1 cellular context compared by ENCODE assay signal in genomic region chr3:52277972-52278509, GRCh38.
TF ChIP-seq lines count a peak whose summit lies in the region.

No MANE protein-coding gene starts in this region.

TF ChIP-seq in HepG2, 621 proteins besides CTCF, POLR2A, EP300 and RAD21 (continued from another document and continues in another):
- TF ChIP-seq ZNF407 (CRISPR knock-in tag; IDR thresholded peaks at IDR 0.05; ENCODE audit: not compliant biosample characterization) (no peak), KMT2A (CRISPR knock-in tag; IDR thresholded peaks at IDR 0.05) (0 out of 2 replicates have a peak, but pooled peaks have one; percentile 22), PHF8 (CRISPR knock-in tag; IDR thresholded peaks at IDR 0.05) (0 out of 2 replicates have a peak, but pooled peaks have one; percentile 64), BCLAF1 (IDR thresholded peaks at IDR 0.05) (no peak), BRD4 (CRISPR knock-in tag; IDR thresholded peaks at IDR 0.05) (0 out of 2 replicates have a peak, but pooled peaks have one; percentile 15), ZNF280B (CRISPR knock-in tag; IDR thresholded peaks at IDR 0.05; ENCODE audit: borderline replicate concordance) (no peak), ZC3H4 (CRISPR knock-in tag; IDR thresholded peaks at IDR 0.05; ENCODE audit: borderline replicate concordance) (peak; percentile 9; the same call in 1 of the 2 replicates), ZSCAN30 (CRISPR knock-in tag; IDR thresholded peaks at IDR 0.05) (no peak), CREM (IDR thresholded peaks at IDR 0.05) (0 out of 2 replicates have a peak, but pooled peaks have one; percentile 4), CREM (CRISPR knock-in tag; IDR thresholded peaks at IDR 0.05) (no peak), MED13 (CRISPR knock-in tag; IDR thresholded peaks at IDR 0.05) (no peak), ZNF556 (CRISPR knock-in tag; IDR thresholded peaks at IDR 0.05; ENCODE audit: borderline replicate concordance) (no peak), ZNF678 (CRISPR knock-in tag; IDR thresholded peaks at IDR 0.05) (no peak), CHD4 (IDR thresholded peaks at IDR 0.05; ENCODE audit: borderline replicate concordance, low read length) (no peak), ZNF572 (CRISPR knock-in tag; IDR thresholded peaks at IDR 0.05) (no peak), ZNF724P (CRISPR knock-in tag; IDR thresholded peaks at IDR 0.05; ENCODE audit: borderline replicate concordance) (no peak), ZBTB8A (CRISPR knock-in tag; IDR thresholded peaks at IDR 0.05; ENCODE audit: borderline replicate concordance, low read depth) (no peak), ZFAT (CRISPR knock-in tag; conservative IDR thresholded peaks at IDR 0.05) (no peak), ZNF350 (CRISPR knock-in tag; IDR thresholded peaks at IDR 0.05; ENCODE audit: borderline replicate concordance, low read depth) (no peak), MXI1 (IDR thresholded peaks at IDR 0.05; ENCODE audit: borderline replicate concordance, low read depth, low read length) (no peak), HNRNPH1 (optimal IDR thresholded peaks at IDR 0.05; ENCODE audit: low read depth, low read length) (no peak), ZNF558 (CRISPR knock-in tag; IDR thresholded peaks at IDR 0.05; ENCODE audit: borderline replicate concordance) (peak; percentile 38; the same call in 1 of the 2 replicates), MTA1 (CRISPR knock-in tag; IDR thresholded peaks at IDR 0.05; ENCODE audit: borderline replicate concordance) (no peak), MATR3 (CRISPR knock-in tag; IDR thresholded peaks at IDR 0.05) (no peak), ZNF576 (CRISPR knock-in tag; IDR thresholded peaks at IDR 0.05) (no peak), ZBTB1 (CRISPR knock-in tag; IDR thresholded peaks at IDR 0.05; ENCODE audit: borderline replicate concordance) (no peak), ZNF101 (CRISPR knock-in tag; IDR thresholded peaks at IDR 0.05; ENCODE audit: borderline replicate concordance, low read depth) (no peak), POGK (CRISPR knock-in tag; conservative IDR thresholded peaks at IDR 0.05) (peak; percentile 40; the same call in 1 of the 2 replicates), DZIP1 (CRISPR knock-in tag; IDR thresholded peaks at IDR 0.05) (no peak), ZNF343 (CRISPR knock-in tag; IDR thresholded peaks at IDR 0.05) (no peak), HNRNPUL1 (IDR thresholded peaks at IDR 0.05; ENCODE audit: low read depth, low read length) (no peak), ATAD3A (CRISPR knock-in tag; IDR thresholded peaks at IDR 0.05) (no peak), NFATC3 (CRISPR knock-in tag; IDR thresholded peaks at IDR 0.05) (no peak), NCOA2 (CRISPR knock-in tag; IDR thresholded peaks at IDR 0.05) (no peak)
- TF ChIP-seq, protein P1, sequence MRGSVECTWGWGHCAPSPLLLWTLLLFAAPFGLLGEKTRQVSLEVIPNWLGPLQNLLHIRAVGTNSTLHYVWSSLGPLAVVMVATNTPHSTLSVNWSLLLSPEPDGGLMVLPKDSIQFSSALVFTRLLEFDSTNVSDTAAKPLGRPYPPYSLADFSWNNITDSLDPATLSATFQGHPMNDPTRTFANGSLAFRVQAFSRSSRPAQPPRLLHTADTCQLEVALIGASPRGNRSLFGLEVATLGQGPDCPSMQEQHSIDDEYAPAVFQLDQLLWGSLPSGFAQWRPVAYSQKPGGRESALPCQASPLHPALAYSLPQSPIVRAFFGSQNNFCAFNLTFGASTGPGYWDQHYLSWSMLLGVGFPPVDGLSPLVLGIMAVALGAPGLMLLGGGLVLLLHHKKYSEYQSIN (CRISPR knock-in tag; IDR thresholded peaks at IDR 0.05; ENCODE audit: borderline replicate concordance) = no peak
- TF ChIP-seq, protein P2, sequence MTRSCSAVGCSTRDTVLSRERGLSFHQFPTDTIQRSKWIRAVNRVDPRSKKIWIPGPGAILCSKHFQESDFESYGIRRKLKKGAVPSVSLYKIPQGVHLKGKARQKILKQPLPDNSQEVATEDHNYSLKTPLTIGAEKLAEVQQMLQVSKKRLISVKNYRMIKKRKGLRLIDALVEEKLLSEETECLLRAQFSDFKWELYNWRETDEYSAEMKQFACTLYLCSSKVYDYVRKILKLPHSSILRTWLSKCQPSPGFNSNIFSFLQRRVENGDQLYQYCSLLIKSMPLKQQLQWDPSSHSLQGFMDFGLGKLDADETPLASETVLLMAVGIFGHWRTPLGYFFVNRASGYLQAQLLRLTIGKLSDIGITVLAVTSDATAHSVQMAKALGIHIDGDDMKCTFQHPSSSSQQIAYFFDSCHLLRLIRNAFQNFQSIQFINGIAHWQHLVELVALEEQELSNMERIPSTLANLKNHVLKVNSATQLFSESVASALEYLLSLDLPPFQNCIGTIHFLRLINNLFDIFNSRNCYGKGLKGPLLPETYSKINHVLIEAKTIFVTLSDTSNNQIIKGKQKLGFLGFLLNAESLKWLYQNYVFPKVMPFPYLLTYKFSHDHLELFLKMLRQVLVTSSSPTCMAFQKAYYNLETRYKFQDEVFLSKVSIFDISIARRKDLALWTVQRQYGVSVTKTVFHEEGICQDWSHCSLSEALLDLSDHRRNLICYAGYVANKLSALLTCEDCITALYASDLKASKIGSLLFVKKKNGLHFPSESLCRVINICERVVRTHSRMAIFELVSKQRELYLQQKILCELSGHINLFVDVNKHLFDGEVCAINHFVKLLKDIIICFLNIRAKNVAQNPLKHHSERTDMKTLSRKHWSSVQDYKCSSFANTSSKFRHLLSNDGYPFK (CRISPR knock-in tag; IDR thresholded peaks at IDR 0.05; ENCODE audit: borderline replicate concordance) = no peak; the same call in 1 of the 2 replicates
